ENCODE assay signal across 11 cellular contexts in genomic region chr16:69276143-69277115, GRCh38. TPM values are rescaled to one million over a fixed set of nuclear protein-coding genes. Genes with fewer than 3 reads are reported as not detected.
DNase-seq lines count a peak whose midpoint lies in the region; ATAC-seq and TF ChIP-seq lines count a peak whose summit lies in the region.
"Had no signal": no experiment of that assay in that cellular context is flagged by ENCODE, and none has a peak within 500 bp of the region (broad histone marks: within the 10 kb centered on the region; RNA-seq: fewer than 3 reads in every experiment).

No MANE protein-coding gene starts in this region.

- H3K9me3 ChIP-seq in mucosa of descending colon (no peaks in the 10 kb centered on the region), vagina (no peaks in the 10 kb centered on the region)
- H3K9me3 ChIP-seq: A549 had no signal

- H3K27ac Mint-ChIP-seq in effector memory CD8-positive, alpha-beta T cell, result peak overlapping the region; percentile 16 to 54
- H3K27ac Mint-ChIP-seq in progenitor cell of endocrine pancreas, result no peak overlapping the region
- H3K27ac Mint-ChIP-seq: activated T-helper 1 cell treated with anti-CD3 and anti-CD28 coated beads, Interleukin-12 subunit alpha, Interleukin-12 subunit beta, Interleukin-2, Interleukin-4 antibody, amounts not matched to agents 30 ng/mL and 10 ng/mL and 1 ng/mL, durations not matched to agents 14 hours and 24 hours and 36 hours had no signal

- H3K27me3 Mint-ChIP-seq in effector memory CD8-positive, alpha-beta T cell, result no peaks in the 10 kb centered on the region
- H3K27me3 Mint-ChIP-seq in progenitor cell of endocrine pancreas, result no peaks in the 10 kb centered on the region

- TF ChIP-seq POLR2A in vagina (IDR thresholded peaks at IDR 0.05), result no peak

- ATAC-seq in Right ventricle myocardium inferior (peak; percentile 98), mucosa of descending colon (peak; percentile 37), HG03354 (IDR thresholded peaks at IDR 0.05; ENCODE audit: poor library complexity, severe bottlenecking, unreplicated experiment) (no peak)
- ATAC-seq in effector memory CD8-positive, alpha-beta T cell (replicated peaks), result no peak
- ATAC-seq: A549, WTC11 had no signal

- H3K4me3 ChIP-seq in mucosa of descending colon, result no peak overlapping the region
- H3K4me3 ChIP-seq in vagina, result no peak overlapping the region
- H3K4me3 ChIP-seq: A549 had no signal

- intact Hi-C loops in Right ventricle myocardium inferior (cut with DNase I), result no loop called here
- intact Hi-C loops in cardiac septum (cut with DNase I), result no loop called here
- intact Hi-C loops in mucosa of descending colon (cut with DNase I, micrococcal nuclease), result no loop called here
- intact Hi-C loops in vagina (cut with DNase I), result no loop called here

- peak overlapping the region; percentile 70 for H3K27ac ChIP-seq in vagina
- H3K27ac ChIP-seq: A549 had no signal

- H3K36me3 ChIP-seq in mucosa of descending colon (ENCODE audit: low read depth) (no peaks in the 10 kb centered on the region), vagina (no peaks in the 10 kb centered on the region)

- H3K4me1 Mint-ChIP-seq in effector memory CD8-positive, alpha-beta T cell (ENCODE audit: low read depth in 2 of 2), result peaks cover 0 to 3% of the 10 kb centered on the region in 2 donors
- no peaks in the 10 kb centered on the region for H3K4me1 Mint-ChIP-seq in progenitor cell of endocrine pancreas (ENCODE audit: low read depth)
- H3K4me1 Mint-ChIP-seq: WTC11 had no signal

- H3K4me3 Mint-ChIP-seq in effector memory CD8-positive, alpha-beta T cell, result no peak overlapping the region
- no peak overlapping the region for H3K4me3 Mint-ChIP-seq in progenitor cell of endocrine pancreas (ENCODE audit: low read depth)
- H3K4me3 Mint-ChIP-seq: activated T-helper 1 cell treated with anti-CD3 and anti-CD28 coated beads, Interleukin-12 subunit alpha, Interleukin-12 subunit beta, Interleukin-2, Interleukin-4 antibody, amounts not matched to agents 30 ng/mL and 10 ng/mL and 1 ng/mL, durations not matched to agents 14 hours and 24 hours and 36 hours; WTC11 had no signal

- H3K36me3 Mint-ChIP-seq in effector memory CD8-positive, alpha-beta T cell (ENCODE audit: insufficient read depth), result peaks cover 12% of the 10 kb centered on the region
- peaks cover 12% of the 10 kb centered on the region for H3K36me3 Mint-ChIP-seq in progenitor cell of endocrine pancreas (ENCODE audit: insufficient read depth)

- no peaks in the 10 kb centered on the region for H3K27me3 ChIP-seq in vagina

- DNase-seq in Right ventricle myocardium inferior (ENCODE audit: missing footprints) (peak; percentile 73), cardiac septum (ENCODE audit: low spot score) (no peak), mucosa of descending colon (peak in 1 of 3 donors; percentile 14), vagina (ENCODE audit: extremely low spot score in 2 of 2) (no peak), progenitor cell of endocrine pancreas (ENCODE audit: low spot score, unreplicated experiment) (no peak), MV-4-11 (lab: John Stamatoyannopoulos, UW) (no peak)
- DNase-seq in effector memory CD8-positive, alpha-beta T cell, result no peak

- TF ChIP-seq CTCF in mucosa of descending colon (IDR thresholded peaks at IDR 0.05) (no peak), vagina (IDR thresholded peaks at IDR 0.05) (no peak), progenitor cell of endocrine pancreas (IDR thresholded peaks at IDR 0.05; ENCODE audit: unreplicated experiment) (no peak)

- no peaks in the 10 kb centered on the region for H3K9me3 Mint-ChIP-seq in effector memory CD8-positive, alpha-beta T cell
- no peaks in the 10 kb centered on the region for H3K9me3 Mint-ChIP-seq in progenitor cell of endocrine pancreas (ENCODE audit: low read depth)
- H3K9me3 Mint-ChIP-seq: activated T-helper 1 cell treated with anti-CD3 and anti-CD28 coated beads, Interleukin-12 subunit alpha, Interleukin-12 subunit beta, Interleukin-2, Interleukin-4 antibody, amounts not matched to agents 30 ng/mL and 10 ng/mL and 1 ng/mL, durations not matched to agents 14 hours and 24 hours and 36 hours had no signal

- H3K4me1 ChIP-seq in mucosa of descending colon (ENCODE audit: low read depth) (no peaks in the 10 kb centered on the region), vagina (peaks cover 34% of the 10 kb centered on the region)
- H3K4me1 ChIP-seq: A549 had no signal

RNA-seq across cellular contexts. Expression of gene VPS4A, which starts 34.7 kb away (rescaled TPM):
- total RNA-seq in Right ventricle myocardium inferior, result 29.6 TPM
- total RNA-seq in cardiac septum, result 27.1 TPM
- total RNA-seq in mucosa of descending colon, result 10 to 100 TPM; 35.9 to 39.6 (median 36.3) TPM
- total RNA-seq in vagina, result 27.7 TPM
- 21.2 and 25.2 TPM in 2 replicates for total RNA-seq in progenitor cell of endocrine pancreas

RNA-seq across cellular contexts. Expression of gene PDF, which starts 54.0 kb away (rescaled TPM):
- 5.2 TPM for total RNA-seq in Right ventricle myocardium inferior
- 5.7 TPM for total RNA-seq in cardiac septum
- 10 to 100 TPM in 1 of 3 donors, 1 to 10 TPM in 2; 9.0 to 14.8 (median 10.0) TPM for total RNA-seq in mucosa of descending colon
- 44.9 TPM for total RNA-seq in vagina
- 13.0 and 14.4 TPM in 2 replicates for total RNA-seq in progenitor cell of endocrine pancreas

Comparison
In these comparisons a context has a peak if more than half of its experiments do, and no peak if none do; other contexts are left out.
1. ATAC-seq: peak in Right ventricle myocardium inferior (single experiment) and mucosa of descending colon (single experiment); none in effector memory CD8-positive, alpha-beta T cell (single experiment) and HG03354 (single experiment).